In genomic region chr21:37557261-37557950, GRCh38 we compare ENCODE assay signal across 1 cellular context.
TF ChIP-seq lines count a peak whose summit lies in the region.

No MANE protein-coding gene starts in this region.

TF ChIP-seq in GM12878, 131 proteins besides CTCF, POLR2A, EP300 and RAD21 (continued from another document and continues in another):
- TF ChIP-seq TAF1 (IDR thresholded peaks at IDR 0.05; ENCODE audit: borderline replicate concordance, low read depth, low read length) (no peak), EZH2 (IDR thresholded peaks at IDR 0.05; ENCODE audit: borderline replicate concordance, control insufficient read depth, low read depth, low read length) (no peak), CUX1 (IDR thresholded peaks at IDR 0.05; ENCODE audit: insufficient replicate concordance, low read depth, low read length) (no peak), RCOR1 (conservative IDR thresholded peaks at IDR 0.05; ENCODE audit: low read depth, low read length) (no peak), CHD4 (IDR thresholded peaks at IDR 0.05) (no peak), ELK1 (IDR thresholded peaks at IDR 0.05; ENCODE audit: low read depth, low read length) (no peak), MAX (IDR thresholded peaks at IDR 0.05; ENCODE audit: low read depth, low read length) (no peak), SUPT20H (IDR thresholded peaks at IDR 0.05; ENCODE audit: borderline replicate concordance, control insufficient read depth, low read depth, low read length) (no peak), SMC3 (IDR thresholded peaks at IDR 0.05; ENCODE audit: borderline replicate concordance, low read length) (peak; percentile 14; the same call in 1 of the 2 replicates), BHLHE40 (IDR thresholded peaks at IDR 0.05; ENCODE audit: borderline replicate concordance in 1 of 2, low read depth in 2 of 2, low read length in 1 of 2) (peak; percentile 62; a peak in 3 of 4 replicates), ZNF384 (IDR thresholded peaks at IDR 0.05; ENCODE audit: borderline replicate concordance, low read depth, low read length) (no peak), CEBPZ (IDR thresholded peaks at IDR 0.05; ENCODE audit: low read depth, low read length) (no peak), MTA3 (IDR thresholded peaks at IDR 0.05; ENCODE audit: borderline replicate concordance, low read length) (no peak), HDAC6 (IDR thresholded peaks at IDR 0.05; ENCODE audit: unreplicated experiment) (no peak), NKRF (conservative IDR thresholded peaks at IDR 0.05) (no peak), PAX8 (IDR thresholded peaks at IDR 0.05) (no peak), HSF1 (IDR thresholded peaks at IDR 0.05; ENCODE audit: low read depth, low read length) (no peak), CBX5 (IDR thresholded peaks at IDR 0.05; ENCODE audit: low read depth) (peak; percentile 78; the same call in 1 of the 2 replicates), IRF3 (IDR thresholded peaks at IDR 0.05) (no peak), IRF5 (IDR thresholded peaks at IDR 0.05; ENCODE audit: borderline replicate concordance) (no peak), USF1 (IDR thresholded peaks at IDR 0.05; ENCODE audit: borderline replicate concordance, extremely low read length, insufficient read depth, low read depth, low read length) (no peak), BACH1 (IDR thresholded peaks at IDR 0.05; ENCODE audit: borderline replicate concordance) (no peak), ETV6 (conservative IDR thresholded peaks at IDR 0.05 in 1 of 2, IDR thresholded peaks at IDR 0.05 in 1 of 2; ENCODE audit: borderline replicate concordance in 1 of 2, low read depth in 1 of 2) (no peak), E2F8 (IDR thresholded peaks at IDR 0.05; ENCODE audit: low read depth, partially characterized antibody) (no peak), MEF2A (IDR thresholded peaks at IDR 0.05; ENCODE audit: insufficient read depth, low read depth, low read length) (peak; percentile 40; the same call in 1 of the 2 replicates), SUZ12 (IDR thresholded peaks at IDR 0.05; ENCODE audit: unreplicated experiment) (no peak), FOS (IDR thresholded peaks at IDR 0.05; ENCODE audit: borderline replicate concordance, extremely low read depth, insufficient read length) (no peak), CREM (IDR thresholded peaks at IDR 0.05; ENCODE audit: low read depth) (peak; percentile 25; the same call in 1 of the 2 replicates), CBX3 (IDR thresholded peaks at IDR 0.05; ENCODE audit: borderline replicate concordance, low read depth) (no peak), USF2 (IDR thresholded peaks at IDR 0.05; ENCODE audit: borderline replicate concordance, low read depth, low read length) (no peak), TCF12 (IDR thresholded peaks at IDR 0.05; ENCODE audit: low read depth, low read length) (no peak)
